ENCODE assay signal across 1 cellular context in genomic region chr12:39606712-39607423, GRCh38.
TF ChIP-seq lines count a peak whose summit lies in the region.

No MANE protein-coding gene starts in this region.

TF ChIP-seq in HCT116, 20 proteins besides CTCF, POLR2A, EP300 and RAD21:
- no peak for TF ChIP-seq ZNF274 (IDR thresholded peaks at IDR 0.05; ENCODE audit: low read depth, low read length)
